ENCODE assay signal across 1 cellular context in genomic region chr22:20116376-20116950, GRCh38.
TF ChIP-seq lines count a peak whose summit lies in the region.

No MANE protein-coding gene starts in this region.

TF ChIP-seq in IMR-90, 13 proteins besides CTCF, POLR2A, EP300 and RAD21:
- TF ChIP-seq MAZ (IDR thresholded peaks at IDR 0.05; ENCODE audit: borderline replicate concordance, low read depth, low read length) (no peak), MAFK (IDR thresholded peaks at IDR 0.05; ENCODE audit: low read depth, low read length) (no peak), MXI1 (IDR thresholded peaks at IDR 0.05; ENCODE audit: borderline replicate concordance, low read depth, low read length) (no peak), BHLHE40 (IDR thresholded peaks at IDR 0.05; ENCODE audit: low read depth, low read length) (no peak), RCOR1 (IDR thresholded peaks at IDR 0.05; ENCODE audit: insufficient replicate concordance, low read length) (no peak)
